In genomic region chr12:126076515-126076914, GRCh38 we compare ENCODE assay signal across 21 cellular contexts.
"Had no signal": no experiment of that assay in that cellular context is flagged by ENCODE, and none has a peak within 500 bp of the region (broad histone marks: within the 10 kb centered on the region; RNA-seq: fewer than 3 reads in every experiment).

No MANE protein-coding gene starts in this region.

- DNase-seq: stimulated activated CD4-positive, alpha-beta T cell treated with anti-CD3 and anti-CD28 coated beads, Interleukin-2, amount 100 ng/mL, for 48 hours; stimulated activated CD4-positive, alpha-beta T cell treated with anti-CD3 and anti-CD28 coated beads, Interleukin-4, amount 100 ng/mL, for 1 hour; stimulated activated CD4-positive, alpha-beta T cell treated with anti-CD3 and anti-CD28 coated beads, Interleukin-4, amount 100 ng/mL, for 24 hours; stimulated activated CD4-positive, alpha-beta T cell treated with anti-CD3 and anti-CD28 coated beads, Interleukin-4, amount 100 ng/mL, for 4 hours; stimulated activated CD8-positive, alpha-beta memory T cell treated with anti-CD3 and anti-CD28 coated beads, Interleukin-4, amount 100 ng/mL, for 48 hours; stimulated activated naive B cell treated with anti-CD40 and anti-IgM and Interleukin-4, amounts not matched to agents 10 μg/mL and 1 μg/mL and 100 μg/mL, for 72 hours; stimulated activated naive CD4-positive, alpha-beta T cell; stimulated activated naive CD4-positive, alpha-beta T cell treated with Interleukin-2 at 50 U/mL for 16 hours; stimulated activated naive CD8-positive, alpha-beta T cell treated with anti-CD3 and anti-CD28 coated beads, Interleukin-15, amount 100 ng/mL, for 72 hours; stimulated activated naive CD8-positive, alpha-beta T cell treated with anti-CD3 and anti-CD28 coated beads, Interleukin-15, Interleukin-2, amounts not matched to agents 100 U/mL and 50 U/mL, for 24 hours; stomach; substantia nigra; testis; thyroid gland; tibial artery; transverse colon; trophoblast cell; upper lobe of left lung; upper lobe of right lung; uterus had no signal

- ATAC-seq: stimulated activated effector memory CD8-positive, alpha-beta T cell treated with anti-CD3 and anti-CD28 coated beads, Interleukin-12 subunit alpha, Interleukin-12 subunit beta, amount 100 ng/mL, for 72 hours; stimulated activated naive B cell treated with anti-CD40 and anti-IgM and Interleukin-4, amounts not matched to agents 10 μg/mL and 1 μg/mL and 100 μg/mL, for 72 hours; stimulated activated naive CD8-positive, alpha-beta T cell treated with anti-CD3 and anti-CD28 coated beads, Interleukin-15, amount 100 ng/mL, for 72 hours; stimulated activated naive CD8-positive, alpha-beta T cell treated with anti-CD3 and anti-CD28 coated beads, Interleukin-15, Interleukin-2, amounts not matched to agents 100 U/mL and 50 U/mL, for 24 hours; upper lobe of right lung had no signal
